37 cellular contexts compared by ENCODE assay signal in genomic region chr2:16077601-16078000, GRCh38.
"Had no signal": no experiment of that assay in that cellular context is flagged by ENCODE, and none has a peak within 500 bp of the region (broad histone marks: within the 10 kb centered on the region; RNA-seq: fewer than 3 reads in every experiment).

No MANE protein-coding gene starts in this region.

- H3K9me3 Mint-ChIP-seq: activated naive CD4-positive, alpha-beta T cell treated with anti-CD3 and anti-CD28 coated beads for 36 hours; activated naive CD4-positive, alpha-beta T cell treated with anti-CD3 and anti-CD28 coated beads, Interleukin-2, amount 10 ng/mL, durations not matched to agents 7 days and 5 days; activated naive CD4-positive, alpha-beta T cell treated with anti-CD3 and anti-CD28 coated beads, Interleukin-2, amount 50 U/mL, for 24 hours; activated naive CD4-positive, alpha-beta T cell treated with anti-CD3 and anti-CD28 coated beads, Interleukin-2, amount 50 U/mL, for 72 hours; activated naive CD8-positive, alpha-beta T cell treated with anti-CD3 and anti-CD28 coated beads for 36 hours; activated naive CD8-positive, alpha-beta T cell treated with anti-CD3 and anti-CD28 coated beads, Interleukin-2, amount 10 ng/mL, durations not matched to agents 7 days and 5 days; activated naive CD8-positive, alpha-beta T cell treated with anti-CD3 and anti-CD28 coated beads, Interleukin-2, amount 50 U/mL, for 24 hours; activated T-cell treated with anti-CD3 and anti-CD28 coated beads, Interleukin-2, amount 50 U/mL, for 24 hours; activated T-cell treated with anti-CD3 and anti-CD28 coated beads, Interleukin-2, amount 50 U/mL, for 4 hours; activated T-cell treated with anti-CD3 and anti-CD28 coated beads, Interleukin-2, amount 50 U/mL, for 72 hours; activated T-helper 17 cell treated with anti-CD3 and anti-CD28 coated beads, Interleukin-2, amount 50 U/mL, for 72 hours; activated T-helper 2 cell treated with anti-CD3 and anti-CD28 coated beads, Interferon-gamma antibody, Interleukin-2, Interleukin-4, amounts not matched to agents 10 μg/mL and 5 μg/mL and 100 μg/mL, durations not matched to agents 14 hours and 24 hours and 36 hours had no signal

- DNase-seq: activated effector memory CD4-positive, alpha-beta T cell treated with anti-CD3 and anti-CD28 coated beads, Interleukin-2, amount 50 U/mL, for 16 hours; activated effector memory CD4-positive, alpha-beta T cell treated with Interleukin-2 at 50 U/mL for 16 hours; activated gamma-delta T cell; activated gamma-delta T cell treated with Interleukin-2 at 50 U/mL for 16 hours; activated naive CD4-positive, alpha-beta T cell; activated naive CD4-positive, alpha-beta T cell treated with anti-CD3 and anti-CD28 coated beads for 36 hours; activated naive CD4-positive, alpha-beta T cell treated with anti-CD3 and anti-CD28 coated beads, Interleukin-2, amount 10 ng/mL, durations not matched to agents 7 days and 5 days; activated naive CD4-positive, alpha-beta T cell treated with anti-CD3 and anti-CD28 coated beads, Interleukin-2, amount 50 U/mL, for 16 hours; activated naive CD4-positive, alpha-beta T cell treated with Interleukin-2 at 50 U/mL for 16 hours; activated naive CD8-positive, alpha-beta T cell treated with anti-CD3 and anti-CD28 coated beads for 36 hours; activated naive CD8-positive, alpha-beta T cell treated with anti-CD3 and anti-CD28 coated beads, Interleukin-2, amount 10 ng/mL, durations not matched to agents 7 days and 5 days; activated naive CD8-positive, alpha-beta T cell treated with anti-CD3 and anti-CD28 coated beads, Interleukin-2, amount 50 U/mL, for 24 hours; activated T-cell treated with anti-CD3 and anti-CD28 coated beads, Interleukin-2, amount 50 U/mL, for 1 hour; activated T-cell treated with anti-CD3 and anti-CD28 coated beads, Interleukin-2, amount 50 U/mL, for 24 hours; activated T-cell treated with anti-CD3 and anti-CD28 coated beads, Interleukin-2, amount 50 U/mL, for 4 hours; activated T-cell treated with anti-CD3 and anti-CD28 coated beads, Interleukin-2, amount 50 U/mL, for 48 hours; activated T-cell treated with anti-CD3 and anti-CD28 coated beads, Interleukin-2, amount 50 U/mL, for 72 hours; adrenal gland; amniotic stem cell; amygdala; anterior cingulate cortex; aorta; body of pancreas; brain microvascular endothelial cell; caudate nucleus; central memory CD4-positive, alpha-beta T cell; cerebellar nuclear complex had no signal

- H3K27ac Mint-ChIP-seq: activated naive CD4-positive, alpha-beta T cell treated with anti-CD3 and anti-CD28 coated beads for 36 hours; activated naive CD4-positive, alpha-beta T cell treated with anti-CD3 and anti-CD28 coated beads, Interleukin-2, amount 10 ng/mL, durations not matched to agents 7 days and 5 days; activated naive CD4-positive, alpha-beta T cell treated with anti-CD3 and anti-CD28 coated beads, Interleukin-2, amount 50 U/mL, for 24 hours; activated naive CD4-positive, alpha-beta T cell treated with anti-CD3 and anti-CD28 coated beads, Interleukin-2, amount 50 U/mL, for 72 hours; activated naive CD8-positive, alpha-beta T cell; activated naive CD8-positive, alpha-beta T cell treated with anti-CD3 and anti-CD28 coated beads for 36 hours; activated naive CD8-positive, alpha-beta T cell treated with anti-CD3 and anti-CD28 coated beads, Interleukin-2, amount 10 ng/mL, durations not matched to agents 7 days and 5 days; activated naive CD8-positive, alpha-beta T cell treated with anti-CD3 and anti-CD28 coated beads, Interleukin-2, amount 50 U/mL, for 24 hours; activated T-cell treated with anti-CD3 and anti-CD28 coated beads, Interleukin-2, amount 50 U/mL, for 24 hours; activated T-cell treated with anti-CD3 and anti-CD28 coated beads, Interleukin-2, amount 50 U/mL, for 72 hours; activated T-helper 17 cell treated with anti-CD3 and anti-CD28 coated beads, Interleukin-2, amount 50 U/mL, for 72 hours; activated T-helper 2 cell treated with anti-CD3 and anti-CD28 coated beads, Interferon-gamma antibody, Interleukin-2, Interleukin-4, amounts not matched to agents 10 μg/mL and 5 μg/mL and 100 μg/mL, durations not matched to agents 14 hours and 24 hours and 36 hours had no signal

- H3K27me3 ChIP-seq: adrenal gland, ascending aorta, body of pancreas, brain microvascular endothelial cell, breast epithelium, cardiac muscle cell had no signal

- ATAC-seq: activated naive CD4-positive, alpha-beta T cell treated with anti-CD3 and anti-CD28 coated beads, Interleukin-2, amount 50 U/mL, for 72 hours; activated naive CD8-positive, alpha-beta T cell treated with anti-CD3 and anti-CD28 coated beads, Interleukin-2, amount 50 U/mL, for 24 hours; activated T-cell treated with anti-CD3 and anti-CD28 coated beads, Interleukin-2, amount 50 U/mL, for 4 hours; activated T-cell treated with anti-CD3 and anti-CD28 coated beads, Interleukin-2, amount 50 U/mL, for 72 hours; activated T-helper 17 cell treated with anti-CD3 and anti-CD28 coated beads, Interleukin-2, amount 50 U/mL, for 72 hours; body of pancreas had no signal

- H3K27me3 Mint-ChIP-seq: activated naive CD4-positive, alpha-beta T cell treated with anti-CD3 and anti-CD28 coated beads, Interleukin-2, amount 10 ng/mL, durations not matched to agents 7 days and 5 days; activated naive CD4-positive, alpha-beta T cell treated with anti-CD3 and anti-CD28 coated beads, Interleukin-2, amount 50 U/mL, for 24 hours; activated naive CD8-positive, alpha-beta T cell; activated naive CD8-positive, alpha-beta T cell treated with anti-CD3 and anti-CD28 coated beads for 36 hours; activated naive CD8-positive, alpha-beta T cell treated with anti-CD3 and anti-CD28 coated beads, Interleukin-2, amount 10 ng/mL, durations not matched to agents 7 days and 5 days; activated naive CD8-positive, alpha-beta T cell treated with anti-CD3 and anti-CD28 coated beads, Interleukin-2, amount 50 U/mL, for 24 hours; activated T-cell treated with anti-CD3 and anti-CD28 coated beads, Interleukin-2, amount 50 U/mL, for 24 hours had no signal

- H3K36me3 ChIP-seq: adrenal gland, ascending aorta, brain microvascular endothelial cell, breast epithelium, cardiac muscle cell had no signal

- H3K27ac ChIP-seq: adrenal gland, ascending aorta, body of pancreas, brain microvascular endothelial cell, breast epithelium, cardiac muscle cell had no signal

- H3K9me3 ChIP-seq: adrenal gland, ascending aorta, body of pancreas, breast epithelium had no signal

- H3K4me3 ChIP-seq: adrenal gland, ascending aorta, body of pancreas, breast epithelium, cardiac muscle cell had no signal

- H3K36me3 Mint-ChIP-seq: activated naive CD4-positive, alpha-beta T cell treated with anti-CD3 and anti-CD28 coated beads, Interleukin-2, amount 10 ng/mL, durations not matched to agents 7 days and 5 days; activated naive CD4-positive, alpha-beta T cell treated with anti-CD3 and anti-CD28 coated beads, Interleukin-2, amount 50 U/mL, for 24 hours; activated naive CD4-positive, alpha-beta T cell treated with anti-CD3 and anti-CD28 coated beads, Interleukin-2, amount 50 U/mL, for 72 hours; activated naive CD8-positive, alpha-beta T cell; activated naive CD8-positive, alpha-beta T cell treated with anti-CD3 and anti-CD28 coated beads for 36 hours; activated naive CD8-positive, alpha-beta T cell treated with anti-CD3 and anti-CD28 coated beads, Interleukin-2, amount 10 ng/mL, durations not matched to agents 7 days and 5 days; brain had no signal

- H3K4me3 Mint-ChIP-seq: activated naive CD4-positive, alpha-beta T cell treated with anti-CD3 and anti-CD28 coated beads for 36 hours; activated naive CD4-positive, alpha-beta T cell treated with anti-CD3 and anti-CD28 coated beads, Interleukin-2, amount 10 ng/mL, durations not matched to agents 7 days and 5 days; activated naive CD4-positive, alpha-beta T cell treated with anti-CD3 and anti-CD28 coated beads, Interleukin-2, amount 50 U/mL, for 24 hours; activated naive CD8-positive, alpha-beta T cell; activated naive CD8-positive, alpha-beta T cell treated with anti-CD3 and anti-CD28 coated beads for 36 hours; activated naive CD8-positive, alpha-beta T cell treated with anti-CD3 and anti-CD28 coated beads, Interleukin-2, amount 10 ng/mL, durations not matched to agents 7 days and 5 days; activated naive CD8-positive, alpha-beta T cell treated with anti-CD3 and anti-CD28 coated beads, Interleukin-2, amount 50 U/mL, for 24 hours; activated T-cell treated with anti-CD3 and anti-CD28 coated beads, Interleukin-2, amount 50 U/mL, for 24 hours; activated T-cell treated with anti-CD3 and anti-CD28 coated beads, Interleukin-2, amount 50 U/mL, for 4 hours; activated T-cell treated with anti-CD3 and anti-CD28 coated beads, Interleukin-2, amount 50 U/mL, for 72 hours; activated T-helper 17 cell treated with anti-CD3 and anti-CD28 coated beads, Interleukin-2, amount 50 U/mL, for 72 hours; brain; central memory CD8-positive, alpha-beta T cell had no signal

- H3K4me1 ChIP-seq: adrenal gland, ascending aorta, breast epithelium had no signal

- H3K4me1 Mint-ChIP-seq: activated naive CD4-positive, alpha-beta T cell treated with anti-CD3 and anti-CD28 coated beads, Interleukin-2, amount 10 ng/mL, durations not matched to agents 7 days and 5 days; activated naive CD4-positive, alpha-beta T cell treated with anti-CD3 and anti-CD28 coated beads, Interleukin-2, amount 50 U/mL, for 24 hours; activated naive CD8-positive, alpha-beta T cell treated with anti-CD3 and anti-CD28 coated beads for 36 hours; activated naive CD8-positive, alpha-beta T cell treated with anti-CD3 and anti-CD28 coated beads, Interleukin-2, amount 10 ng/mL, durations not matched to agents 7 days and 5 days; activated naive CD8-positive, alpha-beta T cell treated with anti-CD3 and anti-CD28 coated beads, Interleukin-2, amount 50 U/mL, for 24 hours; activated T-helper 17 cell treated with anti-CD3 and anti-CD28 coated beads, Interleukin-2, amount 50 U/mL, for 72 hours; central memory CD8-positive, alpha-beta T cell had no signal
